Comparison of ENCODE assay signal across 8 cellular contexts in genomic region chr11:110077866-110078325, GRCh38. TPM values are rescaled to one million over a fixed set of nuclear protein-coding genes. Genes with fewer than 3 reads are reported as not detected.
DNase-seq lines count a peak whose midpoint lies in the region; ATAC-seq, FAIRE-seq and TF ChIP-seq lines count a peak whose summit lies in the region.

No MANE protein-coding gene starts in this region.

- H3K4me3 ChIP-seq in K562, result no peak overlapping the region
- H3K4me3 ChIP-seq in skeletal muscle cell (ENCODE audit: low read depth, low read length), result no peak overlapping the region
- no peak overlapping the region for H3K4me3 ChIP-seq in heart right ventricle

- ATAC-seq in GM21367 (IDR thresholded peaks at IDR 0.05; ENCODE audit: unreplicated experiment) (peak; percentile 87), HG03469 (IDR thresholded peaks at IDR 0.05; ENCODE audit: unreplicated experiment) (peak; percentile 76), K562 (no peak), heart right ventricle (no peak)

- peak; percentile 59 for DNase-seq in GM10266 (ENCODE audit: extremely low spot score)
- peak in 3 of 4 experiments; percentile 15 to 46 (median 19) for DNase-seq in K562 (ENCODE audit: extremely low read depth in 1 of 4, low spot score in 3 of 4)
- peak; percentile 64 for DNase-seq in skeletal muscle cell (ENCODE audit: low read depth)
- DNase-seq in DMS114 treated with DMSO at 0.1 percent for 48 hours (lab: John Stamatoyannopoulos, UW; ENCODE audit: unreplicated experiment), result no peak
- no peak for DNase-seq in heart right ventricle
- no peak for DNase-seq in germinal center (ENCODE audit: low spot score)

- no peaks in the 10 kb centered on the region for H3K9me1 ChIP-seq in K562 (ENCODE audit: control insufficient read depth, insufficient read depth, low read length)

- intact Hi-C loops in K562 (cut with micrococcal nuclease), result no loop called here
- intact Hi-C loops in heart right ventricle (cut with DNase I), result no loop called here

- peak overlapping the region; percentile 54 for H3K4me2 ChIP-seq in K562 (ENCODE audit: insufficient read depth, low read length)

- TF ChIP-seq CTCF in GM10266 (IDR thresholded peaks at IDR 0.05; ENCODE audit: control insufficient read depth, insufficient read depth, low read depth, missing control alignments) (no peak), K562 (IDR thresholded peaks at IDR 0.05 in 2 of 3, conservative IDR thresholded peaks at IDR 0.05 in 1 of 3; ENCODE audit: insufficient read depth in 2 of 3, low read depth in 1 of 3, low read length in 3 of 3) (no peak), heart right ventricle (IDR thresholded peaks at IDR 0.05) (no peak)

- no peak for TF ChIP-seq EP300 in K562 (IDR thresholded peaks at IDR 0.05; ENCODE audit: low read length)

- CTCF ChIA-PET in K562 (lab: Yijun Ruan, JAX; ENCODE audit: low intra/inter-chr PET ratio), result no interaction called here

- H3K9ac ChIP-seq in K562 (ENCODE audit: insufficient read depth in 1 of 2, low read depth in 2 of 2, low read length in 2 of 2), result 0 out of 4 replicates have a peak overlapping the region, but pooled peaks of 1 of the 2 experiments have one; percentile 8

- H3K36me3 ChIP-seq in K562 (ENCODE audit: control insufficient read depth, insufficient read depth, low read length) (no peaks in the 10 kb centered on the region), heart right ventricle (no peaks in the 10 kb centered on the region)

- no peaks in the 10 kb centered on the region for H3K27me3 ChIP-seq in K562 (ENCODE audit: control insufficient read depth in 2 of 2, insufficient read depth in 2 of 2, low read length in 2 of 2)
- no peaks in the 10 kb centered on the region for H3K27me3 ChIP-seq in heart right ventricle

- H4K20me1 ChIP-seq in K562 (replicated peaks; ENCODE audit: control insufficient read depth, insufficient read depth, low read length), result no peaks in the 10 kb centered on the region

- H3K9me3 ChIP-seq in K562 (replicated peaks; ENCODE audit: control insufficient read depth, insufficient read depth, low read depth, low read length), result peaks cover 4% of the 10 kb centered on the region; the same call in 1 of the 2 replicates
- H3K9me3 ChIP-seq in heart right ventricle, result peaks cover 0 to 10% (median 4%) of the 10 kb centered on the region in 11 donors

- H2AFZ ChIP-seq in K562 (ENCODE audit: low read depth, low read length), result peak overlapping the region; percentile 67

- TF ChIP-seq POLR2A in K562 (conservative IDR thresholded peaks at IDR 0.05), result no peak

- POLR2A ChIA-PET in K562 (lab: Yijun Ruan, JAX), result no interaction called here

- WGBS in K562 (ENCODE audit: insufficient coverage, low coverage, missing lambda C conversion rate), result 3% methylated on average over 6 of the region's 6 CpGs
- WGBS in heart right ventricle, 2 donors, result 64 to 66% methylated on average over 6 of the region's 6 CpGs

- in situ Hi-C loops in K562 (cut with MboI), result no loop called here

- BruUV-seq in K562 (replicated peaks; lab: Mats Ljungman, UMichigan), result no TSS peak

- no peaks in the 10 kb centered on the region for H3K79me2 ChIP-seq in K562 (ENCODE audit: control insufficient read depth, insufficient read depth, low read length)

- H3K27ac ChIP-seq in K562 (ENCODE audit: extremely low read depth, low read depth, low read length) (peak overlapping the region; percentile 75), heart right ventricle (no peak overlapping the region)

- H3K4me1 ChIP-seq in K562 (replicated peaks in 1 of 2; ENCODE audit: control insufficient read depth in 2 of 2, insufficient read depth in 2 of 2, low read length in 2 of 2), result peaks cover 0 to 43% of the 10 kb centered on the region in 2 experiments; a peak in 3 of 5 replicates
- H3K4me1 ChIP-seq in heart right ventricle, result peaks cover 0 to 21% (median 0%) of the 10 kb centered on the region in 9 donors

- no peak for FAIRE-seq in K562 (lab: Jason Lieb, UNC)

- TF ChIP-seq RAD21 in K562 (CRISPR knock-in tag; conservative IDR thresholded peaks at IDR 0.05 in 1 of 2, IDR thresholded peaks at IDR 0.05 in 1 of 2), result no peak

TF ChIP-seq in K562, 482 proteins besides CTCF, POLR2A, EP300 and RAD21 (continues in another document):
- peak; percentile 24; the same call in 1 of the 2 replicates for TF ChIP-seq DPF2 (IDR thresholded peaks at IDR 0.05)
- no peak for TF ChIP-seq HDAC1 (IDR thresholded peaks at IDR 0.05)
- TF ChIP-seq ASH1L (IDR thresholded peaks at IDR 0.05; ENCODE audit: borderline replicate concordance, low read depth, partially characterized antibody), result no peak
- TF ChIP-seq ZNF518B (CRISPR knock-in tag; IDR thresholded peaks at IDR 0.05), result no peak
- no peak for TF ChIP-seq SMARCE1 (IDR thresholded peaks at IDR 0.05)
- no peak for TF ChIP-seq TBP (optimal IDR thresholded peaks at IDR 0.05; ENCODE audit: low read depth, low read length)
- no peak for TF ChIP-seq TEAD1 (CRISPR knock-in tag; IDR thresholded peaks at IDR 0.05)
- TF ChIP-seq, protein P1, sequence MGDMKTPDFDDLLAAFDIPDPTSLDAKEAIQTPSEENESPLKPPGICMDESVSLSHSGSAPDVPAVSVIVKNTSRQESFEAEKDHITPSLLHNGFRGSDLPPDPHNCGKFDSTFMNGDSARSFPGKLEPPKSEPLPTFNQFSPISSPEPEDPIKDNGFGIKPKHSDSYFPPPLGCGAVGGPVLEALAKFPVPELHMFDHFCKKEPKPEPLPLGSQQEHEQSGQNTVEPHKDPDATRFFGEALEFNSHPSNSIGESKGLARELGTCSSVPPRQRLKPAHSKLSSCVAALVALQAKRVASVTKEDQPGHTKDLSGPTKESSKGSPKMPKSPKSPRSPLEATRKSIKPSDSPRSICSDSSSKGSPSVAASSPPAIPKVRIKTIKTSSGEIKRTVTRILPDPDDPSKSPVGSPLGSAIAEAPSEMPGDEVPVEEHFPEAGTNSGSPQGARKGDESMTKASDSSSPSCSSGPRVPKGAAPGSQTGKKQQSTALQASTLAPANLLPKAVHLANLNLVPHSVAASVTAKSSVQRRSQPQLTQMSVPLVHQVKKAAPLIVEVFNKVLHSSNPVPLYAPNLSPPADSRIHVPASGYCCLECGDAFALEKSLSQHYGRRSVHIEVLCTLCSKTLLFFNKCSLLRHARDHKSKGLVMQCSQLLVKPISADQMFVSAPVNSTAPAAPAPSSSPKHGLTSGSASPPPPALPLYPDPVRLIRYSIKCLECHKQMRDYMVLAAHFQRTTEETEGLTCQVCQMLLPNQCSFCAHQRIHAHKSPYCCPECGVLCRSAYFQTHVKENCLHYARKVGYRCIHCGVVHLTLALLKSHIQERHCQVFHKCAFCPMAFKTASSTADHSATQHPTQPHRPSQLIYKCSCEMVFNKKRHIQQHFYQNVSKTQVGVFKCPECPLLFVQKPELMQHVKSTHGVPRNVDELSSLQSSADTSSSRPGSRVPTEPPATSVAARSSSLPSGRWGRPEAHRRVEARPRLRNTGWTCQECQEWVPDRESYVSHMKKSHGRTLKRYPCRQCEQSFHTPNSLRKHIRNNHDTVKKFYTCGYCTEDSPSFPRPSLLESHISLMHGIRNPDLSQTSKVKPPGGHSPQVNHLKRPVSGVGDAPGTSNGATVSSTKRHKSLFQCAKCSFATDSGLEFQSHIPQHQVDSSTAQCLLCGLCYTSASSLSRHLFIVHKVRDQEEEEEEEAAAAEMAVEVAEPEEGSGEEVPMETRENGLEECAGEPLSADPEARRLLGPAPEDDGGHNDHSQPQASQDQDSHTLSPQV (IDR thresholded peaks at IDR 0.05), result peak; percentile 52; the same call in 1 of the 2 replicates
- no peak for TF ChIP-seq CHD2 (IDR thresholded peaks at IDR 0.05; ENCODE audit: low read depth, low read length)

RNA-seq across cellular contexts. Expression of gene ZC3H12C, which starts 15.3 kb away (rescaled TPM):
- 7.3 and 12.7 TPM in 2 replicates for total RNA-seq in K562 (2011; cell fraction: chromatin; rRNA removed; ENCODE audit: low replicate concordance)
- 2.0 and 2.1 TPM in 2 replicates for total RNA-seq in K562 (2011; cell fraction: nucleolus; rRNA removed)
- 3.4 and 7.3 TPM in 2 replicates for total RNA-seq in K562 (2011; cell fraction: nucleoplasm; rRNA removed)
- total RNA-seq in K562 (2014; rRNA removed), result 1.8 and 2.0 TPM in 2 replicates
- total RNA-seq in K562 (2014; rRNA removed; fragmentation: Illumina TruSeq; extraction: Trizol), result 3.7 and 4.5 TPM in 2 replicates
- total RNA-seq in K562 (2015; rRNA removed; fragmentation: Illumina TruSeq; extraction: Trizol), result 3.9 and 5.0 TPM in 2 replicates
- 3.9 and 4.7 TPM in 2 replicates for total RNA-seq in K562 (2021)
- polyA plus RNA-seq in K562 (2011; rRNA removed), result 4.3 and 5.9 TPM in 2 replicates
- 2.2 and 2.9 TPM in 2 replicates for polyA plus RNA-seq in K562 (2011; cell fraction: cytosol; rRNA removed)
- polyA plus RNA-seq in K562 (2011; cell fraction: nucleus; rRNA removed), result 7.3 and 12.4 TPM in 2 replicates
- polyA plus RNA-seq in K562 (2012), result 1.7 and 2.4 TPM in 2 replicates
- polyA plus RNA-seq in K562 (2014; fragmentation: Illumina TruSeq; extraction: Trizol), result 2.8 and 3.3 TPM in 2 replicates
- under 1 TPM; 0.56 to 0.69 TPM for polyA plus RNA-seq in K562 (2014; fragmentation: Nextera tagmentation; extraction: Ambion mirVana)
- 1.7 and 2.2 TPM in 2 replicates for polyA plus RNA-seq in K562 (2014; rRNA removed)
- polyA minus RNA-seq in K562 (2011; rRNA and poly(A)+ RNA removed), result 10.5 and 13.5 TPM in 2 replicates
- polyA minus RNA-seq in K562 (2011; cell fraction: cytosol; rRNA and poly(A)+ RNA removed), result 2.6 and 3.7 TPM in 2 replicates
- 5.9 and 6.7 TPM in 2 replicates for polyA minus RNA-seq in K562 (2011; cell fraction: nucleus; rRNA and poly(A)+ RNA removed)
- total RNA-seq in heart right ventricle, result 10 to 100 TPM; 15.1 to 22.8 (median 20.9) TPM
- 1 to 10 TPM; 2.1 to 3.1 TPM for polyA plus RNA-seq in heart right ventricle

Comparison
In these comparisons a context has a peak if more than half of its experiments do, and no peak if none do; other contexts are left out.
1. DNase-seq: peak in GM10266 (single experiment), K562 (3 of 4) and skeletal muscle cell (single experiment); none in DMS114 treated with DMSO at 0.1 percent for 48 hours (single experiment), heart right ventricle (0 of 2) and germinal center (single experiment).
2. ATAC-seq: peak in GM21367 (single experiment) and HG03469 (single experiment); none in K562 (single experiment) and heart right ventricle (0 of 8).